ENCODE assay signal across 11 cellular contexts in genomic region chr3:156685198-156685597, GRCh38. TPM values are rescaled to one million over a fixed set of nuclear protein-coding genes. Genes with fewer than 3 reads are reported as not detected.
DNase-seq lines count a peak whose midpoint lies in the region; ATAC-seq and TF ChIP-seq lines count a peak whose summit lies in the region.
"Had no signal": no experiment of that assay in that cellular context is flagged by ENCODE, and none has a peak within 500 bp of the region (broad histone marks: within the 10 kb centered on the region; RNA-seq: fewer than 3 reads in every experiment).

No MANE protein-coding gene starts in this region.

- no peaks in the 10 kb centered on the region for H3K27me3 Mint-ChIP-seq in activated T-cell treated with anti-CD3 and anti-CD28 coated beads, Interleukin-2, amount 50 U/mL, for 72 hours (ENCODE audit: low read depth)
- no peaks in the 10 kb centered on the region for H3K27me3 Mint-ChIP-seq in activated T-cell treated with anti-CD3 and anti-CD28 coated beads, Interleukin-2, amount 50 U/mL, for 24 hours
- no peaks in the 10 kb centered on the region for H3K27me3 Mint-ChIP-seq in stimulated activated naive CD8-positive, alpha-beta T cell treated with anti-CD3 and anti-CD28 coated beads, Interleukin-15, amount 100 ng/mL, for 72 hours

- ATAC-seq in activated T-cell treated with anti-CD3 and anti-CD28 coated beads, Interleukin-2, amount 50 U/mL, for 72 hours (replicated peaks in 1 of 2) = peak; percentile 54 to 77
- ATAC-seq in stimulated activated naive CD8-positive, alpha-beta T cell treated with anti-CD3 and anti-CD28 coated beads, Interleukin-15, amount 100 ng/mL, for 72 hours = peak; percentile 59
- no peak for ATAC-seq in HG03378 (IDR thresholded peaks at IDR 0.05; ENCODE audit: unreplicated experiment)

- TF ChIP-seq CTCF in epithelial cell of esophagus (IDR thresholded peaks at IDR 0.05; ENCODE audit: insufficient read depth, low read depth, low read length, missing control alignments) (no peak), GM20000 (IDR thresholded peaks at IDR 0.05; ENCODE audit: extremely low read depth, missing control alignments) (no peak)

- no peak overlapping the region for H3K4me3 ChIP-seq in epithelial cell of esophagus (ENCODE audit: low read length)

- H3K27ac Mint-ChIP-seq in activated T-cell treated with anti-CD3 and anti-CD28 coated beads, Interleukin-2, amount 50 U/mL, for 72 hours = peak overlapping the region; percentile 48
- no peak overlapping the region for H3K27ac Mint-ChIP-seq in activated T-cell treated with anti-CD3 and anti-CD28 coated beads, Interleukin-2, amount 50 U/mL, for 24 hours
- H3K27ac Mint-ChIP-seq in stimulated activated naive CD8-positive, alpha-beta T cell treated with anti-CD3 and anti-CD28 coated beads, Interleukin-15, amount 100 ng/mL, for 72 hours = no peak overlapping the region

- H3K36me3 Mint-ChIP-seq in activated T-cell treated with anti-CD3 and anti-CD28 coated beads, Interleukin-2, amount 50 U/mL, for 72 hours (ENCODE audit: insufficient read depth in 2 of 2) = peaks cover 6 to 19% of the 10 kb centered on the region in 2 donors
- peaks cover 74% of the 10 kb centered on the region for H3K36me3 Mint-ChIP-seq in activated T-cell treated with anti-CD3 and anti-CD28 coated beads, Interleukin-2, amount 50 U/mL, for 24 hours (ENCODE audit: low read depth)

- H3K4me3 Mint-ChIP-seq in activated T-cell treated with anti-CD3 and anti-CD28 coated beads, Interleukin-2, amount 50 U/mL, for 72 hours = peak overlapping the region; percentile 4 to 63
- no peak overlapping the region for H3K4me3 Mint-ChIP-seq in activated T-cell treated with anti-CD3 and anti-CD28 coated beads, Interleukin-2, amount 50 U/mL, for 24 hours
- peak overlapping the region; percentile 35 to 41 for H3K4me3 Mint-ChIP-seq in stimulated activated naive CD8-positive, alpha-beta T cell treated with anti-CD3 and anti-CD28 coated beads, Interleukin-15, amount 100 ng/mL, for 72 hours
- H3K4me3 Mint-ChIP-seq: neural crest cell had no signal

- H3K4me1 Mint-ChIP-seq in activated T-cell treated with anti-CD3 and anti-CD28 coated beads, Interleukin-2, amount 50 U/mL, for 72 hours (ENCODE audit: low read depth) = peaks cover 80% of the 10 kb centered on the region
- H3K4me1 Mint-ChIP-seq in activated T-cell treated with anti-CD3 and anti-CD28 coated beads, Interleukin-2, amount 50 U/mL, for 24 hours (ENCODE audit: low read depth) = peaks cover 85% of the 10 kb centered on the region
- H3K4me1 Mint-ChIP-seq in stimulated activated naive CD8-positive, alpha-beta T cell treated with anti-CD3 and anti-CD28 coated beads, Interleukin-15, amount 100 ng/mL, for 72 hours = peaks cover 68% of the 10 kb centered on the region

- DNase-seq in activated T-cell treated with anti-CD3 and anti-CD28 coated beads, Interleukin-2, amount 50 U/mL, for 72 hours = no peak
- DNase-seq in activated T-cell treated with anti-CD3 and anti-CD28 coated beads, Interleukin-2, amount 50 U/mL, for 24 hours = no peak
- DNase-seq in M059J (ENCODE audit: low read depth) (peak; percentile 53), epithelial cell of esophagus (ENCODE audit: low read depth) (peak; percentile 46), GM20000 (ENCODE audit: low spot score) (no peak), foreskin melanocyte (no peak)
- DNase-seq in stimulated activated naive CD8-positive, alpha-beta T cell treated with anti-CD3 and anti-CD28 coated beads, Interleukin-15, amount 100 ng/mL, for 72 hours = no peak
- DNase-seq: effector CD4-positive, alpha-beta T cell; NCI-H1105 had no signal

- H3K9me3 Mint-ChIP-seq in activated T-cell treated with anti-CD3 and anti-CD28 coated beads, Interleukin-2, amount 50 U/mL, for 72 hours = no peaks in the 10 kb centered on the region
- no peaks in the 10 kb centered on the region for H3K9me3 Mint-ChIP-seq in activated T-cell treated with anti-CD3 and anti-CD28 coated beads, Interleukin-2, amount 50 U/mL, for 24 hours
- no peaks in the 10 kb centered on the region for H3K9me3 Mint-ChIP-seq in stimulated activated naive CD8-positive, alpha-beta T cell treated with anti-CD3 and anti-CD28 coated beads, Interleukin-15, amount 100 ng/mL, for 72 hours
- H3K9me3 Mint-ChIP-seq: neural crest cell had no signal

RNA-seq across cellular contexts. Expression of gene TIPARP, which starts 10.8 kb away (rescaled TPM):
- 10 to 100 TPM; 21.3 to 21.6 TPM for total RNA-seq in activated T-cell treated with anti-CD3 and anti-CD28 coated beads, Interleukin-2, amount 50 U/mL, for 72 hours
- 89.0 and 110 TPM in 2 replicates for total RNA-seq in M059J (2014; rRNA removed; shearing (Covaris generic))

Comparison
In these comparisons a context has a peak if more than half of its experiments do, and no peak if none do; other contexts are left out.
1. DNase-seq: peak in M059J (single experiment) and epithelial cell of esophagus (single experiment); none in activated T-cell treated with anti-CD3 and anti-CD28 coated beads, Interleukin-2, amount 50 U/mL, for 72 hours (0 of 2), activated T-cell treated with anti-CD3 and anti-CD28 coated beads, Interleukin-2, amount 50 U/mL, for 24 hours (single experiment), stimulated activated naive CD8-positive, alpha-beta T cell treated with anti-CD3 and anti-CD28 coated beads, Interleukin-15, amount 100 ng/mL, for 72 hours (0 of 2), GM20000 (single experiment) and foreskin melanocyte (single experiment).